In the genomic region with DNA sequence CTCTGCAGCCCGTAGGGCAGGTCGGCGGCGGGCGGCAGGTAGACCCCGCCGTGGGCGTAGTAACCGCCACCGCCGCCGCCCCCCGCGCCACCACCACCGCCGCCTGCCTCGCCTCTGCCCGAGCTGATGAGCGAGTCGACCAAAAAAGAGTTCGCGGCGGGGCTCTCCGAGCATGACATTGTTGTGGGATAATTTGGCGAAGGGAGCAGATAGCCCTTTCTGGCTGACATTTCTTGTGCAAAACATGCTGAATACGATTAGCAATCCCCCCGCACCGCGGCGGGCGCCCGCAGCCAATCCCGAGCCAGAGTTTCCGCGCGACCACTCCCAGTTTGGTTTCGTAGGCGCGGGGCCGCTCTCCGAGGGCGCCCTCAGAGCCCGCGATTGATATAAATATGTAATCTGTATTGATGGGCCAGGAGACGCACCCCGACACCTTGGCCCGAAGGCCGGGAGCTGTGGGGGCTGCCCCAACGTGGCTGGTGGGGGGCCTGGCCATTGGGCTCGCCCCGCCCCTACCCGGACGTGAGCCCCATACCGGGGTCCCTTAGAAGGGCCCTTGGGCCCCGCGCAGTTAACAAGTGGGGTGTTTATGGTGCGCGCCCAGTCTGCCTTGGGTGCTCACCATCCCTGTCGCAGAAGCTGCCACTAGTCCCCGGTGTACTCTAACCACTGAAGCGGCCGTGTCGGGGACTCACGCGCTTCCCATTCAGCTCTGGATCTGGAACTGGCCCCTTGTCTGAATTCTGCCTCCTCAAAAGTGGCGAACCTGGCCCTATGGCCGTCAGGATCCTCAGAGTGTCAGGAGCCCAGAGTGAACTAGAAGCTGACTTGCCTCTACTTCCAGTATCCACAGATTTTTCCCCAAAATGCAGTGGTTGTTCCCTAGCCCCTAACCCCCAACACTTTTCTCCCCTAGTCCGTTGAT, we compare ENCODE assay signal across 8 cellular contexts. TPM values are rescaled to one million over a fixed set of nuclear protein-coding genes. Genes with fewer than 3 reads are reported as not detected.
DNase-seq lines count a peak whose midpoint lies in the region; ATAC-seq and TF ChIP-seq lines count a peak whose summit lies in the region.

A gene (minus strand): TSS at position 244 of the 928 bp plus-strand sequence. CDS start 14 bp downstream, at position 230.

- peaks cover 0 to 2% of the 10 kb centered on the region in 2 donors for H3K36me3 Mint-ChIP-seq in CD4-positive, alpha-beta memory T cell
- H3K36me3 Mint-ChIP-seq in activated naive CD8-positive, alpha-beta T cell treated with anti-CD3 and anti-CD28 coated beads, Interleukin-2, amount 50 U/mL, for 24 hours (ENCODE audit: low read depth): no peaks in the 10 kb centered on the region
- H3K36me3 Mint-ChIP-seq in mesothelial cell of epicardium: no peaks in the 10 kb centered on the region

- POLR2A ChIA-PET in CD4-positive, alpha-beta memory T cell (lab: Charles Lee; ENCODE audit: partially characterized antibody): interaction anchor here (0.9 to 2.6 kb wide), 4 partner anchors 9 to 1313 kb away, joined by 3 to 9 read pairs (median 6); a partner anchor contains a TSS

- H3K27me3 Mint-ChIP-seq in CD4-positive, alpha-beta memory T cell: peaks cover 59 to 69% of the 10 kb centered on the region in 2 donors
- peaks cover 74% of the 10 kb centered on the region for H3K27me3 Mint-ChIP-seq in activated naive CD8-positive, alpha-beta T cell treated with anti-CD3 and anti-CD28 coated beads, Interleukin-2, amount 50 U/mL, for 24 hours
- H3K27me3 Mint-ChIP-seq in mesothelial cell of epicardium (ENCODE audit: low read depth): peaks cover 89% of the 10 kb centered on the region

- no peak for ATAC-seq in activated naive CD8-positive, alpha-beta T cell treated with anti-CD3 and anti-CD28 coated beads, Interleukin-2, amount 50 U/mL, for 24 hours
- ATAC-seq in HG02870 (IDR thresholded peaks at IDR 0.05; ENCODE audit: unreplicated experiment) (no peak), GM19455 (IDR thresholded peaks at IDR 0.05; ENCODE audit: unreplicated experiment) (no peak), HG03442 (IDR thresholded peaks at IDR 0.05; ENCODE audit: unreplicated experiment) (no peak)

- H3K4me3 ChIP-seq in CD4-positive, alpha-beta memory T cell (ENCODE audit: low read length in 2 of 2): peak within 1 kb of the TSS in 1 of 2 donors; percentile 32
- peak within 1 kb of the TSS; percentile 56 to 64 for H3K4me3 ChIP-seq in vagina

- TF ChIP-seq POLR2A in vagina (IDR thresholded peaks at IDR 0.05): no peak

- H3K9me3 Mint-ChIP-seq in CD4-positive, alpha-beta memory T cell: peaks cover 0 to 13% (median 2%) of the 10 kb centered on the region in 8 donors
- H3K9me3 Mint-ChIP-seq in activated naive CD8-positive, alpha-beta T cell treated with anti-CD3 and anti-CD28 coated beads, Interleukin-2, amount 50 U/mL, for 24 hours: no peaks in the 10 kb centered on the region
- H3K9me3 Mint-ChIP-seq in mesothelial cell of epicardium: no peaks in the 10 kb centered on the region

- peaks cover 60% of the 10 kb centered on the region for H3K27me3 ChIP-seq in CD4-positive, alpha-beta memory T cell (ENCODE audit: insufficient read depth, low read length)
- H3K27me3 ChIP-seq in vagina: no peaks in the 10 kb centered on the region

- peaks cover 31% of the 10 kb centered on the region for H3K4me1 ChIP-seq in CD4-positive, alpha-beta memory T cell (ENCODE audit: insufficient read depth, low read length)
- H3K4me1 ChIP-seq in vagina: peaks cover 46% of the 10 kb centered on the region

- peak within 1 kb of the TSS; percentile 31 to 81 (median 60) for H3K4me3 Mint-ChIP-seq in CD4-positive, alpha-beta memory T cell
- H3K4me3 Mint-ChIP-seq in activated naive CD8-positive, alpha-beta T cell treated with anti-CD3 and anti-CD28 coated beads, Interleukin-2, amount 50 U/mL, for 24 hours: peak within 1 kb of the TSS; percentile 42
- H3K4me3 Mint-ChIP-seq in mesothelial cell of epicardium: peak within 1 kb of the TSS; percentile 69

- CTCF ChIA-PET in CD4-positive, alpha-beta memory T cell (lab: Charles Lee; ENCODE audit: partially characterized antibody): interaction anchor here (1.4 to 3.2 kb wide), 3 partner anchors 14 to 22 kb away, joined by 3 to 10 read pairs (median 6); a partner anchor contains a TSS

- no peak within 1 kb of the TSS for H3K27ac ChIP-seq in CD4-positive, alpha-beta memory T cell (ENCODE audit: low read depth, low read length)
- H3K27ac ChIP-seq in vagina: peak within 1 kb of the TSS; percentile 99

- intact Hi-C loops in CD4-positive, alpha-beta memory T cell (cut with micrococcal nuclease): no loop called here
- intact Hi-C loops in vagina (cut with DNase I): no loop called here

- DNase-seq in CD4-positive, alpha-beta memory T cell: no peak
- no peak for DNase-seq in LHCN-M2 (ENCODE audit: low read depth)
- DNase-seq in activated naive CD8-positive, alpha-beta T cell treated with anti-CD3 and anti-CD28 coated beads, Interleukin-2, amount 50 U/mL, for 24 hours: peak; percentile 2
- DNase-seq in mesothelial cell of epicardium (ENCODE audit: low spot score in 2 of 2, unreplicated experiment in 2 of 2): peak; percentile 29 to 52
- DNase-seq in vagina (ENCODE audit: extremely low spot score in 2 of 2): no peak

- no peak for TF ChIP-seq CTCF in mesothelial cell of epicardium (IDR thresholded peaks at IDR 0.05; ENCODE audit: unreplicated experiment)
- TF ChIP-seq CTCF in vagina (IDR thresholded peaks at IDR 0.05): no peak

- H3K9me3 ChIP-seq in CD4-positive, alpha-beta memory T cell (ENCODE audit: control insufficient read depth in 1 of 2, low read length in 2 of 2): no peaks in the 10 kb centered on the region
- H3K9me3 ChIP-seq in vagina: no peaks in the 10 kb centered on the region

- H3K4me1 Mint-ChIP-seq in CD4-positive, alpha-beta memory T cell: peaks cover 10 to 31% (median 16%) of the 10 kb centered on the region in 4 donors
- H3K4me1 Mint-ChIP-seq in activated naive CD8-positive, alpha-beta T cell treated with anti-CD3 and anti-CD28 coated beads, Interleukin-2, amount 50 U/mL, for 24 hours: peaks cover 10% of the 10 kb centered on the region
- peaks cover 19% of the 10 kb centered on the region for H3K4me1 Mint-ChIP-seq in mesothelial cell of epicardium

- H3K36me3 ChIP-seq in CD4-positive, alpha-beta memory T cell (ENCODE audit: insufficient read depth, low read length): no peaks in the 10 kb centered on the region
- no peaks in the 10 kb centered on the region for H3K36me3 ChIP-seq in vagina

- H3K27ac Mint-ChIP-seq in CD4-positive, alpha-beta memory T cell: peak within 1 kb of the TSS in 2 of 7 donors; percentile 72 to 84
- H3K27ac Mint-ChIP-seq in activated naive CD8-positive, alpha-beta T cell treated with anti-CD3 and anti-CD28 coated beads, Interleukin-2, amount 50 U/mL, for 24 hours: no peak within 1 kb of the TSS
- peak within 1 kb of the TSS; percentile 94 for H3K27ac Mint-ChIP-seq in mesothelial cell of epicardium

RNA-seq across cellular contexts. Expression of the gene that starts here (rescaled TPM):
- not detected for total RNA-seq in CD4-positive, alpha-beta memory T cell
- not detected for polyA plus RNA-seq in CD4-positive, alpha-beta memory T cell
- total RNA-seq in LHCN-M2 (2014; rRNA removed): 12.8 and 13.2 TPM in 2 replicates
- polyA plus RNA-seq in LHCN-M2 (2012): 6.9 TPM
- 13.1 to 14.4 TPM (median 13.8 TPM) in 3 replicates for total RNA-seq in mesothelial cell of epicardium
- 19.2 TPM for total RNA-seq in vagina

Comparison
In these comparisons a context has a peak if more than half of its experiments do, and no peak if none do; other contexts are left out.
1. RNA of the gene that starts here (total RNA-seq): 19.2 TPM in vagina (single experiment), 13.1 to 14.4 TPM in mesothelial cell of epicardium and 12.8 to 13.2 TPM in LHCN-M2; not detected in CD4-positive, alpha-beta memory T cell; every median in the first group is over 10 times any median in the second.
2. DNase-seq: peak in activated naive CD8-positive, alpha-beta T cell treated with anti-CD3 and anti-CD28 coated beads, Interleukin-2, amount 50 U/mL, for 24 hours (single experiment) and mesothelial cell of epicardium (2 of 2); none in CD4-positive, alpha-beta memory T cell (0 of 5), LHCN-M2 (single experiment) and vagina (0 of 2).
3. Peak in every context shown above with its lines, with median percentiles within 50 percentile points of each other: H3K4me3 Mint-ChIP-seq.